ENCODE assay signal across 8 cellular contexts in genomic region chr15:85379403-85380131, GRCh38. TPM values are rescaled to one million over a fixed set of nuclear protein-coding genes. Genes with fewer than 3 reads are reported as not detected.
DNase-seq lines count a peak whose midpoint lies in the region; ATAC-seq and TF ChIP-seq lines count a peak whose summit lies in the region.

No MANE protein-coding gene starts in this region.

- DNase-seq in AG04450 (ENCODE audit: low read depth, low spot score) (no peak), HK-2 (ENCODE audit: unreplicated experiment) (peak; percentile 14), fibroblast of gingiva (ENCODE audit: low read depth) (peak; percentile 7), prostate gland (ENCODE audit: low spot score) (peak; percentile 10), middle frontal gyrus (ENCODE audit: extremely low spot score, low spot score) (no peak), retina (no peak)
- peak; percentile 78 for DNase-seq in activated CD8-positive, alpha-beta T cell treated with anti-CD3 and anti-CD28 coated beads, Interleukin-2, amount 10 ng/mL, durations not matched to agents 7 days and 5 days

- CTCF ChIA-PET in AG04450 (lab: Charles Lee): interaction anchor here (1.0 kb wide), 1 partner anchor 35 kb away, joined by 4 read pairs; no protein-coding TSS in a partner anchor
- CTCF ChIA-PET in activated CD8-positive, alpha-beta T cell treated with anti-CD3 and anti-CD28 coated beads, Interleukin-2, amount 10 ng/mL, durations not matched to agents 7 days and 5 days (lab: Charles Lee): interaction anchor here (1.2 to 5.1 kb wide), 6 partner anchors 25 to 83 kb away, joined by 3 to 31 read pairs (median 8); no protein-coding TSS in a partner anchor

- H3K36me3 Mint-ChIP-seq in activated CD8-positive, alpha-beta T cell treated with anti-CD3 and anti-CD28 coated beads, Interleukin-2, amount 10 ng/mL, durations not matched to agents 7 days and 5 days (ENCODE audit: low read depth): peaks cover 15% of the 10 kb centered on the region

- WGBS in prostate gland: 5% methylated on average over 19 of the region's 19 CpGs

- peaks cover 15% of the 10 kb centered on the region for H3K27me3 Mint-ChIP-seq in activated CD8-positive, alpha-beta T cell treated with anti-CD3 and anti-CD28 coated beads, Interleukin-2, amount 10 ng/mL, durations not matched to agents 7 days and 5 days (ENCODE audit: low read depth)

- TF ChIP-seq CTCF in AG04450 (IDR thresholded peaks at IDR 0.05; ENCODE audit: low read depth, low read length) (no peak), prostate gland (IDR thresholded peaks at IDR 0.05) (no peak)

- H3K4me1 Mint-ChIP-seq in activated CD8-positive, alpha-beta T cell treated with anti-CD3 and anti-CD28 coated beads, Interleukin-2, amount 10 ng/mL, durations not matched to agents 7 days and 5 days (ENCODE audit: low read depth): peaks cover 47% of the 10 kb centered on the region

- no peaks in the 10 kb centered on the region for H3K36me3 ChIP-seq in prostate gland

- H3K9me3 ChIP-seq in AG04450 (ENCODE audit: control insufficient read depth, insufficient read depth, low read length) (no peaks in the 10 kb centered on the region), prostate gland (no peaks in the 10 kb centered on the region)

- peak; percentile 21 for ATAC-seq in activated CD8-positive, alpha-beta T cell treated with anti-CD3 and anti-CD28 coated beads, Interleukin-2, amount 10 ng/mL, durations not matched to agents 7 days and 5 days
- no peak for ATAC-seq in GM18907 (IDR thresholded peaks at IDR 0.05; ENCODE audit: unreplicated experiment)

- TF ChIP-seq POLR2A in prostate gland (IDR thresholded peaks at IDR 0.05): no peak

- H3K9me3 Mint-ChIP-seq in activated CD8-positive, alpha-beta T cell treated with anti-CD3 and anti-CD28 coated beads, Interleukin-2, amount 10 ng/mL, durations not matched to agents 7 days and 5 days (ENCODE audit: insufficient read depth): no peaks in the 10 kb centered on the region

- POLR2A ChIA-PET in AG04450 (lab: Yijun Ruan, JAX): interaction anchor here (0.6 to 1.4 kb wide), 8 partner anchors 10 to 67 kb away, joined by 3 to 11 read pairs (median 4); no protein-coding TSS in a partner anchor
- POLR2A ChIA-PET in activated CD8-positive, alpha-beta T cell treated with anti-CD3 and anti-CD28 coated beads, Interleukin-2, amount 10 ng/mL, durations not matched to agents 7 days and 5 days (lab: Charles Lee): interaction anchor here (0.7 to 2.7 kb wide), 7 partner anchors 22 to 245 kb away, joined by 3 to 18 read pairs (median 4); no protein-coding TSS in a partner anchor

- H3K4me3 Mint-ChIP-seq in activated CD8-positive, alpha-beta T cell treated with anti-CD3 and anti-CD28 coated beads, Interleukin-2, amount 10 ng/mL, durations not matched to agents 7 days and 5 days: peak overlapping the region; percentile 86

- H3K4me1 ChIP-seq in prostate gland (replicated peaks): no peaks in the 10 kb centered on the region

- H3K4me3 ChIP-seq in AG04450 (ENCODE audit: low read depth, low read length): peak overlapping the region; percentile 70
- peak overlapping the region; percentile 93 to 97 for H3K4me3 ChIP-seq in prostate gland

- peak overlapping the region; percentile 91 for H3K27ac Mint-ChIP-seq in activated CD8-positive, alpha-beta T cell treated with anti-CD3 and anti-CD28 coated beads, Interleukin-2, amount 10 ng/mL, durations not matched to agents 7 days and 5 days

- H3K27me3 ChIP-seq in AG04450 (ENCODE audit: control insufficient read depth, insufficient read depth, low read length) (no peaks in the 10 kb centered on the region), prostate gland (replicated peaks; ENCODE audit: insufficient read depth) (no peaks in the 10 kb centered on the region)

- peak overlapping the region; percentile 24 for H3K27ac ChIP-seq in AG04450 (ENCODE audit: low read depth, low read length)
- H3K27ac ChIP-seq in prostate gland: peak overlapping the region; percentile 90 to 92

- intact Hi-C loops in prostate gland (cut with DNase I): loop anchor here (2.0 kb wide), 1 partner anchor 49 kb away; no protein-coding TSS in a partner anchor

RNA-seq across cellular contexts. Expression of gene AKAP13, which starts 0.8 kb away (rescaled TPM):
- polyA plus RNA-seq in AG04450 (2011; rRNA removed): 15.5 and 21.9 TPM in 2 replicates
- polyA minus RNA-seq in AG04450 (2011; rRNA and poly(A)+ RNA removed): 94.0 and 97.6 TPM in 2 replicates
- total RNA-seq in activated CD8-positive, alpha-beta T cell treated with anti-CD3 and anti-CD28 coated beads, Interleukin-2, amount 10 ng/mL, durations not matched to agents 7 days and 5 days: 100 to 1,000 TPM; 112 to 117 TPM
- total RNA-seq in prostate gland: 100 to 1,000 TPM; 102 to 195 TPM

Comparison
In these comparisons a context has a peak if more than half of its experiments do, and no peak if none do; other contexts are left out.
1. DNase-seq: peak in HK-2 (single experiment), activated CD8-positive, alpha-beta T cell treated with anti-CD3 and anti-CD28 coated beads, Interleukin-2, amount 10 ng/mL, durations not matched to agents 7 days and 5 days (single experiment), fibroblast of gingiva (single experiment) and prostate gland (single experiment); none in AG04450 (single experiment), middle frontal gyrus (single experiment) and retina (single experiment).